18 cellular contexts compared by ENCODE assay signal in the genomic region with DNA sequence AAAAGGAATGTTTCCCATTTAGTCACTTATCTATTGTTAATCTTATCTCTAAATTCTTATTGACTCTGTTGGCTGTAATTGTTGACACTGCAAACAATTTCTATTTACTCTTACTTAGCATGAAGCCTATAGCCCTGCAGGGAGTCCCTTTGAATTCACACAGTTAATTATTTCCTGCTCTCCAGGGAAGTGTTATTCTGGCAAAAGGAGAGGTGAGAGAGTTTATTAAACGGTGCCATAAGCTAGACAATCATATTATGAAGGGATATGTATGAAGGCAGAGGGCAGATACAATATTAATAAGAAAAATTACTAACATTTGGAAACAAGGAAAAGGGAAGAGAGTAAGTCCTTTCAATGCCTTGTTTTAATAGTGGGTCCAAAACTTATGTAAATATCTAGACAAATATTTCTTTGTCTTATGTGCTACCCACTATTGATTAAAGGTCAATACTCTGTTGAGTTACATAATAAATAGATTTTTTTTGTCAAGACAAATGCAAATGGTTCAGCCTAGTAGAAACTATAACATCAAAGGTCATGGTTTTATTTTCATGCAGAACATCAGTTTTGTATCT.
DNase-seq lines count a peak whose midpoint lies in the region; ATAC-seq, FAIRE-seq and TF ChIP-seq lines count a peak whose summit lies in the region.
"Had no signal": no experiment of that assay in that cellular context is flagged by ENCODE, and none has a peak within 500 bp of the region (broad histone marks: within the 10 kb centered on the region; RNA-seq: fewer than 3 reads in every experiment).

No MANE protein-coding gene starts in this region.

- H3K27ac Mint-ChIP-seq in activated CD8-positive, alpha-beta T cell treated with anti-CD3 and anti-CD28 coated beads, Interleukin-2, amount 10 ng/mL, durations not matched to agents 7 days and 5 days: no peak overlapping the region
- H3K27ac Mint-ChIP-seq: activated CD4-positive, alpha-beta T cell treated with anti-CD3 and anti-CD28 coated beads, Interleukin-2, amount 10 ng/mL, durations not matched to agents 7 days and 5 days; H9; stimulated activated naive CD8-positive, alpha-beta T cell treated with anti-CD3 and anti-CD28 coated beads, Interleukin-15, amount 100 ng/mL, for 72 hours; T-helper 2 cell treated with Interferon-gamma antibody and Interleukin-4, amounts not matched to agents 5 μg/mL and 100 μg/mL, for 36 hours had no signal

- WGBS in hepatocyte (ENCODE audit: low lambda C conversion rate, missing lambda C conversion rate): 0% methylated on average over 1 of the region's 1 CpG

- BruUV-seq in A673 (replicated peaks; lab: Mats Ljungman, UMichigan): no TSS peak

- no peak for FAIRE-seq in RCC 7860 (lab: Jason Lieb, UNC)
- FAIRE-seq: endothelial cell of umbilical vein had no signal

- H3K9me3 ChIP-seq in A673 (ENCODE audit: low read depth, low read length, poor library complexity, severe bottlenecking) (no peaks in the 10 kb centered on the region), hepatocyte (ENCODE audit: low read depth) (no peaks in the 10 kb centered on the region)
- H3K9me3 ChIP-seq: adrenal gland, gastroesophageal sphincter, uterus had no signal

- POLR2A ChIA-PET in A673 (lab: Charles Lee; ENCODE audit: low non-redundant PET): no interaction called here
- POLR2A ChIA-PET in activated CD8-positive, alpha-beta T cell treated with anti-CD3 and anti-CD28 coated beads, Interleukin-2, amount 10 ng/mL, durations not matched to agents 7 days and 5 days (lab: Charles Lee): no interaction called here

- no peak overlapping the region for H3K4me3 ChIP-seq in A673 (ENCODE audit: low read depth, low read length, poor library complexity, severe bottlenecking)
- no peak overlapping the region for H3K4me3 ChIP-seq in hepatocyte
- H3K4me3 ChIP-seq: adrenal gland, gastroesophageal sphincter, uterus had no signal

- no peaks in the 10 kb centered on the region for H3K36me3 ChIP-seq in A673 (ENCODE audit: insufficient read depth, low read length, poor library complexity, severe bottlenecking)
- no peaks in the 10 kb centered on the region for H3K36me3 ChIP-seq in hepatocyte (replicated peaks; ENCODE audit: insufficient read depth, low read depth)
- H3K36me3 ChIP-seq: adrenal gland, gastroesophageal sphincter, uterus had no signal

- no peaks in the 10 kb centered on the region for H3K4me1 ChIP-seq in A673 (ENCODE audit: insufficient read depth, low read length, poor library complexity, severe bottlenecking)
- no peaks in the 10 kb centered on the region for H3K4me1 ChIP-seq in hepatocyte (ENCODE audit: insufficient read depth)
- H3K4me1 ChIP-seq: adrenal gland, gastroesophageal sphincter, uterus had no signal

- CTCF ChIA-PET in A673 (lab: Charles Lee): no interaction called here
- CTCF ChIA-PET in activated CD8-positive, alpha-beta T cell treated with anti-CD3 and anti-CD28 coated beads, Interleukin-2, amount 10 ng/mL, durations not matched to agents 7 days and 5 days (lab: Charles Lee): no interaction called here

- no peaks in the 10 kb centered on the region for H3K27me3 ChIP-seq in A673 (replicated peaks; ENCODE audit: insufficient read depth, low read depth, low read length, poor library complexity)
- H3K27me3 ChIP-seq in hepatocyte: no peaks in the 10 kb centered on the region
- H3K27me3 ChIP-seq: adrenal gland, gastroesophageal sphincter, uterus had no signal

- H3K79me2 ChIP-seq in hepatocyte: no peaks in the 10 kb centered on the region

- H3K27ac ChIP-seq in A673 (ENCODE audit: low read depth, low read length, poor library complexity, severe bottlenecking) (no peak overlapping the region), hepatocyte (no peak overlapping the region)
- H3K27ac ChIP-seq: adrenal gland, gastroesophageal sphincter, uterus had no signal

- no peaks in the 10 kb centered on the region for H4K20me1 ChIP-seq in hepatocyte (ENCODE audit: insufficient read depth, poor library complexity, severe bottlenecking)

- no peak overlapping the region for H3K4me3 Mint-ChIP-seq in activated CD8-positive, alpha-beta T cell treated with anti-CD3 and anti-CD28 coated beads, Interleukin-2, amount 10 ng/mL, durations not matched to agents 7 days and 5 days
- H3K4me3 Mint-ChIP-seq: activated CD4-positive, alpha-beta T cell treated with anti-CD3 and anti-CD28 coated beads, Interleukin-2, amount 10 ng/mL, durations not matched to agents 7 days and 5 days; stimulated activated naive CD8-positive, alpha-beta T cell treated with anti-CD3 and anti-CD28 coated beads, Interleukin-15, amount 100 ng/mL, for 72 hours; T-helper 2 cell treated with Interferon-gamma antibody and Interleukin-4, amounts not matched to agents 5 μg/mL and 100 μg/mL, for 36 hours had no signal

- H3K9me2 ChIP-seq in hepatocyte (replicated peaks; ENCODE audit: insufficient read depth): no peaks in the 10 kb centered on the region

- no peaks in the 10 kb centered on the region for H3K36me3 Mint-ChIP-seq in activated CD8-positive, alpha-beta T cell treated with anti-CD3 and anti-CD28 coated beads, Interleukin-2, amount 10 ng/mL, durations not matched to agents 7 days and 5 days (ENCODE audit: low read depth)

- no peaks in the 10 kb centered on the region for H3K4me1 Mint-ChIP-seq in activated CD8-positive, alpha-beta T cell treated with anti-CD3 and anti-CD28 coated beads, Interleukin-2, amount 10 ng/mL, durations not matched to agents 7 days and 5 days (ENCODE audit: low read depth)
- H3K4me1 Mint-ChIP-seq: activated CD4-positive, alpha-beta T cell treated with anti-CD3 and anti-CD28 coated beads, Interleukin-2, amount 10 ng/mL, durations not matched to agents 7 days and 5 days; stimulated activated naive CD8-positive, alpha-beta T cell treated with anti-CD3 and anti-CD28 coated beads, Interleukin-15, amount 100 ng/mL, for 72 hours had no signal

- DNase-seq in A673 (ENCODE audit: low spot score) (peak; percentile 24), HuH-7 (ENCODE audit: low spot score) (peak; percentile 18), NCI-H446 treated with DMSO at 0.1 percent for 48 hours (lab: John Stamatoyannopoulos, UW) (peak; percentile 63), hepatocyte (ENCODE audit: low spot score) (peak; percentile 28), anterior cingulate cortex (lab: John Stamatoyannopoulos, UW) (no peak), DMS 273 (lab: John Stamatoyannopoulos, UW; ENCODE audit: unreplicated experiment) (no peak), RCC 7860 (ENCODE audit: low spot score) (no peak)
- DNase-seq in activated CD8-positive, alpha-beta T cell treated with anti-CD3 and anti-CD28 coated beads, Interleukin-2, amount 10 ng/mL, durations not matched to agents 7 days and 5 days: no peak
- DNase-seq: activated CD4-positive, alpha-beta T cell treated with anti-CD3 and anti-CD28 coated beads, Interleukin-2, amount 10 ng/mL, durations not matched to agents 7 days and 5 days; activated T-cell treated with anti-CD3 and anti-CD28 coated beads, Interleukin-2, amount 50 U/mL, for 48 hours; adrenal gland; H9; posterior cingulate gyrus; stimulated activated naive CD8-positive, alpha-beta T cell treated with anti-CD3 and anti-CD28 coated beads, Interleukin-15, amount 100 ng/mL, for 72 hours; uterus had no signal

- H3K27me3 Mint-ChIP-seq in activated CD8-positive, alpha-beta T cell treated with anti-CD3 and anti-CD28 coated beads, Interleukin-2, amount 10 ng/mL, durations not matched to agents 7 days and 5 days (ENCODE audit: low read depth): no peaks in the 10 kb centered on the region
- H3K27me3 Mint-ChIP-seq: activated CD4-positive, alpha-beta T cell treated with anti-CD3 and anti-CD28 coated beads, Interleukin-2, amount 10 ng/mL, durations not matched to agents 7 days and 5 days; stimulated activated naive CD8-positive, alpha-beta T cell treated with anti-CD3 and anti-CD28 coated beads, Interleukin-15, amount 100 ng/mL, for 72 hours had no signal

- intact Hi-C loops in A673 (cut with micrococcal nuclease; ENCODE audit: unreplicated experiment): no loop called here

- peaks cover 9% of the 10 kb centered on the region for H3K9me3 Mint-ChIP-seq in activated CD8-positive, alpha-beta T cell treated with anti-CD3 and anti-CD28 coated beads, Interleukin-2, amount 10 ng/mL, durations not matched to agents 7 days and 5 days (ENCODE audit: insufficient read depth)
- H3K9me3 Mint-ChIP-seq: activated CD4-positive, alpha-beta T cell treated with anti-CD3 and anti-CD28 coated beads, Interleukin-2, amount 10 ng/mL, durations not matched to agents 7 days and 5 days; H9; stimulated activated naive CD8-positive, alpha-beta T cell treated with anti-CD3 and anti-CD28 coated beads, Interleukin-15, amount 100 ng/mL, for 72 hours had no signal

- peak overlapping the region; percentile 17 for H3K4me2 ChIP-seq in hepatocyte

- ATAC-seq in activated CD8-positive, alpha-beta T cell treated with anti-CD3 and anti-CD28 coated beads, Interleukin-2, amount 10 ng/mL, durations not matched to agents 7 days and 5 days: no peak
- ATAC-seq: gastroesophageal sphincter; stimulated activated naive CD8-positive, alpha-beta T cell treated with anti-CD3 and anti-CD28 coated beads, Interleukin-15, amount 100 ng/mL, for 72 hours had no signal

- no peak overlapping the region for H2AFZ ChIP-seq in hepatocyte

- TF ChIP-seq CTCF in A673 (conservative IDR thresholded peaks at IDR 0.05; ENCODE audit: low read depth, low read length) (no peak), hepatocyte (IDR thresholded peaks at IDR 0.05; ENCODE audit: poor library complexity) (no peak)

Comparison
In these comparisons a context has a peak if more than half of its experiments do, and no peak if none do; other contexts are left out.
1. DNase-seq: peak in A673 (single experiment), HuH-7 (single experiment), NCI-H446 treated with DMSO at 0.1 percent for 48 hours (single experiment) and hepatocyte (single experiment); none in activated CD8-positive, alpha-beta T cell treated with anti-CD3 and anti-CD28 coated beads, Interleukin-2, amount 10 ng/mL, durations not matched to agents 7 days and 5 days (single experiment), anterior cingulate cortex (0 of 58), DMS 273 (single experiment) and RCC 7860 (single experiment).